ENCODE assay signal across 20 cellular contexts in genomic region chr2:31606511-31606910, GRCh38. TPM values are rescaled to one million over a fixed set of nuclear protein-coding genes. Genes with fewer than 3 reads are reported as not detected.
DNase-seq lines count a peak whose midpoint lies in the region; ATAC-seq and TF ChIP-seq lines count a peak whose summit lies in the region.
"Had no signal": no experiment of that assay in that cellular context is flagged by ENCODE, and none has a peak within 500 bp of the region (broad histone marks: within the 10 kb centered on the region; RNA-seq: fewer than 3 reads in every experiment).

No MANE protein-coding gene starts in this region.

- in situ Hi-C loops in Caki2 (cut with HindIII; ENCODE audit: low pct_unique_long_range_greater_than_20kb, low sequenced_read_pairs) = no loop called here
- in situ Hi-C loops in GM13977 (cut with MboI; ENCODE audit: low pct_unique_long_range_greater_than_20kb, low sequenced_read_pairs, unreplicated experiment) = no loop called here

- ATAC-seq in activated CD8-positive, alpha-beta T cell treated with anti-CD3 and anti-CD28 coated beads for 36 hours = no peak
- ATAC-seq: HepG2 had no signal

- CTCF ChIA-PET in activated CD8-positive, alpha-beta T cell treated with anti-CD3 and anti-CD28 coated beads for 36 hours (lab: Charles Lee) = no interaction called here

- no peak for TF ChIP-seq CTCF in HFFc6 (IDR thresholded peaks at IDR 0.05)
- TF ChIP-seq CTCF in fibroblast of mammary gland (conservative IDR thresholded peaks at IDR 0.05; ENCODE audit: control insufficient read depth, insufficient read depth, low read depth, low read length) = no peak
- TF ChIP-seq CTCF in activated CD8-positive, alpha-beta T cell treated with anti-CD3 and anti-CD28 coated beads for 36 hours (IDR thresholded peaks at IDR 0.05) = no peak
- no peak for TF ChIP-seq CTCF in GM13977 (IDR thresholded peaks at IDR 0.05; ENCODE audit: extremely low read depth, insufficient read depth, missing control alignments)

- no peak overlapping the region for H3K27ac Mint-ChIP-seq in HFFc6
- no peak overlapping the region for H3K27ac Mint-ChIP-seq in activated CD8-positive, alpha-beta T cell treated with anti-CD3 and anti-CD28 coated beads for 36 hours
- H3K27ac Mint-ChIP-seq: CD4-positive, CD25-positive, alpha-beta regulatory T cell had no signal

- POLR2A ChIA-PET in activated CD8-positive, alpha-beta T cell treated with anti-CD3 and anti-CD28 coated beads for 36 hours (lab: Charles Lee) = no interaction called here

- no peaks in the 10 kb centered on the region; the same call in 1 of the 2 replicates for H3K9me3 Mint-ChIP-seq in HFFc6
- peaks cover 21% of the 10 kb centered on the region for H3K9me3 Mint-ChIP-seq in activated CD8-positive, alpha-beta T cell treated with anti-CD3 and anti-CD28 coated beads for 36 hours

- no peak overlapping the region for H3K4me3 Mint-ChIP-seq in HFFc6
- no peak overlapping the region for H3K4me3 Mint-ChIP-seq in activated CD8-positive, alpha-beta T cell treated with anti-CD3 and anti-CD28 coated beads for 36 hours
- H3K4me3 Mint-ChIP-seq: CD4-positive, CD25-positive, alpha-beta regulatory T cell had no signal

- intact Hi-C loops in activated CD8-positive, alpha-beta T cell treated with anti-CD3 and anti-CD28 coated beads for 36 hours (cut with micrococcal nuclease) = no loop called here

- no peak overlapping the region for H3K4me3 ChIP-seq in fibroblast of mammary gland (ENCODE audit: control insufficient read depth, low read depth, low read length)

- no peaks in the 10 kb centered on the region for H3K36me3 Mint-ChIP-seq in HFFc6 (ENCODE audit: low read depth)
- no peaks in the 10 kb centered on the region for H3K36me3 Mint-ChIP-seq in activated CD8-positive, alpha-beta T cell treated with anti-CD3 and anti-CD28 coated beads for 36 hours (ENCODE audit: low read depth)
- H3K36me3 Mint-ChIP-seq: CD4-positive, CD25-positive, alpha-beta regulatory T cell had no signal

- no peaks in the 10 kb centered on the region for H3K4me1 Mint-ChIP-seq in HFFc6 (ENCODE audit: low read depth)
- no peaks in the 10 kb centered on the region for H3K4me1 Mint-ChIP-seq in activated CD8-positive, alpha-beta T cell treated with anti-CD3 and anti-CD28 coated beads for 36 hours (ENCODE audit: low read depth)

- DNase-seq in Caki2 (ENCODE audit: low read depth) (peak; percentile 6), HFFc6 (peak; percentile 16), T1000 (lab: John Stamatoyannopoulos, UW) (peak; percentile 17), fibroblast of mammary gland (ENCODE audit: low read depth) (peak; percentile 9), iPS-NIHi7 (ENCODE audit: extremely low spot score) (no peak), GM13977 (ENCODE audit: low spot score) (no peak)
- no peak for DNase-seq in activated CD8-positive, alpha-beta T cell treated with anti-CD3 and anti-CD28 coated beads for 36 hours
- DNase-seq: BE2C; CD4-positive, CD25-positive, alpha-beta regulatory T cell; COR-L47; GOT3; KBM-7; NCI-H1092; NCI-H146; NCI-H2081 treated with DMSO at 0.1 percent for 48 hours; NCI-H510A; NCI-H748 treated with DMSO at 0.1 percent for 48 hours; NK-92 treated with Interleukin-12 subunit alpha and Interleukin-12 subunit beta, amount 100 ng/mL, for 24 hours had no signal

- no peaks in the 10 kb centered on the region; the same call in 1 of the 2 replicates for H3K27me3 Mint-ChIP-seq in HFFc6 (ENCODE audit: insufficient read depth)
- no peaks in the 10 kb centered on the region for H3K27me3 Mint-ChIP-seq in activated CD8-positive, alpha-beta T cell treated with anti-CD3 and anti-CD28 coated beads for 36 hours

RNA-seq across cellular contexts. Expression of gene SRD5A2, which starts 25.8 kb away (rescaled TPM):
- not detected in 2 replicates for total RNA-seq in Caki2 (2014; rRNA removed; shearing (Covaris generic); ENCODE audit: low replicate concordance)
- not detected for total RNA-seq in HFFc6 (2021; fragmentation: NEBNext Ultra II Directional; extraction: Animal tissue kit (Norgen Biotek cat#: 25700))
- not detected for total RNA-seq in activated CD8-positive, alpha-beta T cell treated with anti-CD3 and anti-CD28 coated beads for 36 hours
- total RNA-seq: A172; CD4-positive, CD25-positive, alpha-beta regulatory T cell; HepG2 had no signal

Comparison
In these comparisons a context has a peak if more than half of its experiments do, and no peak if none do; other contexts are left out.
1. DNase-seq: peak in Caki2 (single experiment), HFFc6 (single experiment), T1000 (single experiment) and fibroblast of mammary gland (single experiment); none in activated CD8-positive, alpha-beta T cell treated with anti-CD3 and anti-CD28 coated beads for 36 hours (single experiment), iPS-NIHi7 (single experiment) and GM13977 (single experiment).